Comparison of ENCODE assay signal across 8 cellular contexts in genomic region chr16:58196898-58197313, GRCh38. TPM values are rescaled to one million over a fixed set of nuclear protein-coding genes. Genes with fewer than 3 reads are reported as not detected.
DNase-seq lines count a peak whose midpoint lies in the region; ATAC-seq, FAIRE-seq and TF ChIP-seq lines count a peak whose summit lies in the region.

No MANE protein-coding gene starts in this region.

- H3K4me3 Mint-ChIP-seq in natural killer cell treated with Interleukin-12 subunit alpha and Interleukin-12 subunit beta and Interleukin-15 and Interleukin-18, amount 100 ng/mL, for 72 hours: peak overlapping the region; percentile 91

- no peak overlapping the region for H2AFZ ChIP-seq in endothelial cell of umbilical vein (ENCODE audit: low read depth, low read length)

- CTCF ChIA-PET in Panc1 (lab: Charles Lee): no interaction called here
- CTCF ChIA-PET in endothelial cell of umbilical vein (lab: Charles Lee): interaction anchor here (0.9 to 1.2 kb wide), 2 partner anchors 9 to 99 kb away, joined by 3 to 4 read pairs; no protein-coding TSS in a partner anchor

- no peak for TF ChIP-seq CTCF in GM12875 (IDR thresholded peaks at IDR 0.05; ENCODE audit: borderline replicate concordance, insufficient read depth, low read depth, low read length)
- TF ChIP-seq CTCF in Panc1 (IDR thresholded peaks at IDR 0.05): no peak
- no peak for TF ChIP-seq CTCF in endothelial cell of umbilical vein (IDR thresholded peaks at IDR 0.05; ENCODE audit: extremely low read depth in 1 of 2, insufficient read depth in 1 of 2, low read depth in 1 of 2, low read length in 2 of 2)

- intact Hi-C loops in Panc1 (cut with micrococcal nuclease; ENCODE audit: unreplicated experiment) (no loop called here), endothelial cell of umbilical vein (cut with micrococcal nuclease) (no loop called here), sciatic nerve (cut with DNase I) (no loop called here)

- peaks cover 42% of the 10 kb centered on the region for H3K79me2 ChIP-seq in endothelial cell of umbilical vein (ENCODE audit: control insufficient read depth, insufficient read depth, low read length)

- H3K9me1 ChIP-seq in endothelial cell of umbilical vein (replicated peaks; ENCODE audit: control insufficient read depth, extremely low read depth, insufficient read depth, low read length): no peaks in the 10 kb centered on the region

- no peak for DNase-seq in Panc1 (ENCODE audit: low read depth, low spot score)
- DNase-seq in endothelial cell of umbilical vein (ENCODE audit: low read depth, low spot score): peak; percentile 46
- no peak for DNase-seq in natural killer cell treated with Interleukin-12 subunit alpha and Interleukin-12 subunit beta and Interleukin-15 and Interleukin-18, amount 100 ng/mL, for 72 hours (ENCODE audit: low spot score)
- no peak for DNase-seq in sciatic nerve (ENCODE audit: low spot score)

- H3K27me3 Mint-ChIP-seq in natural killer cell treated with Interleukin-12 subunit alpha and Interleukin-12 subunit beta and Interleukin-15 and Interleukin-18, amount 100 ng/mL, for 72 hours: peaks cover 8 to 11% of the 10 kb centered on the region in 2 donors

- peak overlapping the region; percentile 64 to 88 for H3K27ac Mint-ChIP-seq in natural killer cell treated with Interleukin-12 subunit alpha and Interleukin-12 subunit beta and Interleukin-15 and Interleukin-18, amount 100 ng/mL, for 72 hours

- dilution Hi-C loops in endothelial cell of umbilical vein (cut with MboI; ENCODE audit: extremely low pct_ligation_motif_present, low sequenced_read_pairs): no loop called here

- H3K4me1 ChIP-seq in Panc1 (ENCODE audit: control insufficient read depth, insufficient read depth, low read length): peaks cover 10% of the 10 kb centered on the region; the same call in 1 of the 2 replicates
- H3K4me1 ChIP-seq in endothelial cell of umbilical vein (ENCODE audit: control insufficient read depth, extremely low read depth, insufficient read depth, low read length): peaks cover 17% of the 10 kb centered on the region

- POLR2A ChIA-PET in Panc1 (lab: Charles Lee) (no interaction called here), endothelial cell of umbilical vein (lab: Charles Lee) (interaction anchor here (1.1 kb wide), 1 partner anchor 67 kb away, joined by 3 read pairs; the partner anchor contains the start of gene CFAP20)

- in situ Hi-C loops in Panc1 (cut with HindIII; ENCODE audit: low pct_unique_long_range_greater_than_20kb, low sequenced_read_pairs): no loop called here

- H4K20me1 ChIP-seq in endothelial cell of umbilical vein (replicated peaks; ENCODE audit: control insufficient read depth, extremely low read depth, insufficient read depth, low read length): no peaks in the 10 kb centered on the region

- no peaks in the 10 kb centered on the region for H3K9me3 Mint-ChIP-seq in natural killer cell treated with Interleukin-12 subunit alpha and Interleukin-12 subunit beta and Interleukin-15 and Interleukin-18, amount 100 ng/mL, for 72 hours

- no peak for TF ChIP-seq POLR2A in endothelial cell of umbilical vein (IDR thresholded peaks at IDR 0.05; ENCODE audit: low read depth, low read length)

- H3K36me3 ChIP-seq in Panc1 (ENCODE audit: control insufficient read depth, insufficient read depth, low read length): peaks cover 24% of the 10 kb centered on the region
- peaks cover 7 to 8% of the 10 kb centered on the region in 2 experiments for H3K36me3 ChIP-seq in endothelial cell of umbilical vein (ENCODE audit: control insufficient read depth in 2 of 2, extremely low read depth in 1 of 2, insufficient read depth in 2 of 2, low read length in 2 of 2)

- peaks cover 37% of the 10 kb centered on the region in 2 donors for H3K4me1 Mint-ChIP-seq in natural killer cell treated with Interleukin-12 subunit alpha and Interleukin-12 subunit beta and Interleukin-15 and Interleukin-18, amount 100 ng/mL, for 72 hours (ENCODE audit: low read depth in 2 of 2)

- no peak for FAIRE-seq in endothelial cell of umbilical vein (lab: Jason Lieb, UNC)

- H3K9ac ChIP-seq in endothelial cell of umbilical vein (replicated peaks; ENCODE audit: extremely low read depth, insufficient read depth, low read length): peak overlapping the region; percentile 70

- ATAC-seq in Panc1 (no peak), sciatic nerve (no peak), HG02973 (IDR thresholded peaks at IDR 0.05; ENCODE audit: unreplicated experiment) (no peak), HG03135 (IDR thresholded peaks at IDR 0.05; ENCODE audit: unreplicated experiment) (no peak), HG03469 (IDR thresholded peaks at IDR 0.05; ENCODE audit: unreplicated experiment) (no peak)
- ATAC-seq in natural killer cell treated with Interleukin-12 subunit alpha and Interleukin-12 subunit beta and Interleukin-15 and Interleukin-18, amount 100 ng/mL, for 72 hours: no peak

- H3K4me3 ChIP-seq in GM12875 (ENCODE audit: low read depth, low read length) (peak overlapping the region; percentile 57), Panc1 (ENCODE audit: low read depth in 2 of 2, low read length in 2 of 2) (peak overlapping the region; percentile 78 to 85), endothelial cell of umbilical vein (replicated peaks in 1 of 3; ENCODE audit: insufficient read depth in 1 of 3, low read depth in 1 of 3, low read length in 3 of 3) (peak overlapping the region; percentile 51 to 95 (median 77))

- H3K27me3 ChIP-seq in Panc1 (ENCODE audit: control insufficient read depth, insufficient read depth, low read length) (no peaks in the 10 kb centered on the region), endothelial cell of umbilical vein (ENCODE audit: control insufficient read depth in 2 of 2, insufficient read depth in 2 of 2, low read length in 2 of 2) (peaks cover 0 to 4% of the 10 kb centered on the region in 2 experiments)

- H3K36me3 Mint-ChIP-seq in natural killer cell treated with Interleukin-12 subunit alpha and Interleukin-12 subunit beta and Interleukin-15 and Interleukin-18, amount 100 ng/mL, for 72 hours: peaks cover 8% of the 10 kb centered on the region

- peak overlapping the region; percentile 73 for H3K27ac ChIP-seq in Panc1 (ENCODE audit: low read length)
- peak overlapping the region; percentile 33 for H3K27ac ChIP-seq in endothelial cell of umbilical vein (ENCODE audit: insufficient read depth, low read depth, low read length)

- no peaks in the 10 kb centered on the region for H3K9me3 ChIP-seq in Panc1 (ENCODE audit: control insufficient read depth, insufficient read depth, low read depth, low read length)
- no peaks in the 10 kb centered on the region for H3K9me3 ChIP-seq in endothelial cell of umbilical vein (replicated peaks; ENCODE audit: control insufficient read depth, insufficient read depth, low read length)

- BruUV-seq in Panc1 (replicated peaks; lab: Mats Ljungman, UMichigan) (no TSS peak), endothelial cell of umbilical vein (replicated peaks; lab: Mats Ljungman, UMichigan) (TSS peak; percentile 23)

- H3K4me2 ChIP-seq in endothelial cell of umbilical vein (ENCODE audit: insufficient read depth, low read length): peak overlapping the region; percentile 97

TF ChIP-seq in endothelial cell of umbilical vein, 7 proteins besides CTCF, POLR2A, EP300 and RAD21:
- TF ChIP-seq GATA2 (IDR thresholded peaks at IDR 0.05; ENCODE audit: insufficient read depth, insufficient read length, low read depth, low read length) (no peak), FOS (IDR thresholded peaks at IDR 0.05; ENCODE audit: borderline replicate concordance, insufficient read depth, low read length) (no peak), EZH2 (IDR thresholded peaks at IDR 0.05; ENCODE audit: borderline replicate concordance, low read depth, low read length, severe bottlenecking) (no peak), MYC (IDR thresholded peaks at IDR 0.05; ENCODE audit: low read depth, low read length) (no peak), JUN (IDR thresholded peaks at IDR 0.05; ENCODE audit: borderline replicate concordance, insufficient read depth, insufficient read length, low read depth) (no peak), MAX (IDR thresholded peaks at IDR 0.05; ENCODE audit: insufficient read depth, insufficient read length) (no peak), POLR2AphosphoS5 (IDR thresholded peaks at IDR 0.05; ENCODE audit: insufficient read depth, low read depth, low read length) (no peak)
TF ChIP-seq in endothelial cell of umbilical vein: peak in this region for 0.

RNA-seq across cellular contexts. Expression of gene CSNK2A2, which starts 1.0 kb away (rescaled TPM):
- total RNA-seq in Panc1 (2021; ENCODE audit: unreplicated experiment) (60.9 TPM), endothelial cell of umbilical vein (113 and 125 TPM in 2 replicates), sciatic nerve (55.1 TPM)
- polyA plus RNA-seq in Panc1 (2012; ENCODE audit: insufficient read length): 26.5 TPM
- 35.9 and 43.3 TPM in 2 replicates for polyA plus RNA-seq in endothelial cell of umbilical vein
- 69.1 and 72.1 TPM in 2 replicates for polyA plus RNA-seq in endothelial cell of umbilical vein (2011; cell fraction: cytosol; rRNA removed)
- polyA plus RNA-seq in endothelial cell of umbilical vein (2011; cell fraction: nucleus; rRNA removed): 57.9 and 61.6 TPM in 2 replicates
- 93.4 and 105 TPM in 2 replicates for polyA plus RNA-seq in endothelial cell of umbilical vein (2012)
- polyA minus RNA-seq in endothelial cell of umbilical vein: 137 and 146 TPM in 2 replicates
- polyA minus RNA-seq in endothelial cell of umbilical vein (2011; cell fraction: cytosol; rRNA and poly(A)+ RNA removed): 55.8 TPM
- polyA minus RNA-seq in endothelial cell of umbilical vein (2011; cell fraction: nucleus; rRNA and poly(A)+ RNA removed): 42.5 and 56.7 TPM in 2 replicates
- total RNA-seq in natural killer cell treated with Interleukin-12 subunit alpha and Interleukin-12 subunit beta and Interleukin-15 and Interleukin-18, amount 100 ng/mL, for 72 hours: 10 to 100 TPM; 72.6 to 84.5 TPM
